8 cellular contexts compared by ENCODE assay signal in genomic region chr3:173529062-173529711, GRCh38.
DNase-seq lines count a peak whose midpoint lies in the region; ATAC-seq and TF ChIP-seq lines count a peak whose summit lies in the region.

No MANE protein-coding gene starts in this region.

- H3K9me3 ChIP-seq in SK-N-SH (no peaks in the 10 kb centered on the region), suprapubic skin (peaks cover 4% of the 10 kb centered on the region), Peyer's patch (no peaks in the 10 kb centered on the region)

- TF ChIP-seq POLR2A in suprapubic skin (IDR thresholded peaks at IDR 0.05) (no peak), Peyer's patch (IDR thresholded peaks at IDR 0.05) (no peak)

- TF ChIP-seq CTCF in SK-N-SH (IDR thresholded peaks at IDR 0.05) (peak; percentile 53), suprapubic skin (IDR thresholded peaks at IDR 0.05) (peak in 1 of 2 donors; percentile 34), Peyer's patch (IDR thresholded peaks at IDR 0.05) (peak in 2 of 6 experiments; percentile 20 to 34)

- H3K27me3 ChIP-seq in SK-N-SH (ENCODE audit: insufficient read depth): no peaks in the 10 kb centered on the region
- H3K27me3 ChIP-seq in suprapubic skin: no peaks in the 10 kb centered on the region
- no peaks in the 10 kb centered on the region for H3K27me3 ChIP-seq in Peyer's patch

- no peaks in the 10 kb centered on the region for H4K20me1 ChIP-seq in SK-N-SH (ENCODE audit: insufficient read depth)

- no peak overlapping the region for H3K27ac ChIP-seq in SK-N-SH (ENCODE audit: low read depth in 2 of 2, low read length in 1 of 2)
- H3K27ac ChIP-seq in suprapubic skin: no peak overlapping the region
- H3K27ac ChIP-seq in Peyer's patch: no peak overlapping the region

- TF ChIP-seq RAD21 in SK-N-SH (IDR thresholded peaks at IDR 0.05; ENCODE audit: low read length): peak; percentile 59

- no peak overlapping the region for H3K4me2 ChIP-seq in SK-N-SH

- TF ChIP-seq EP300 in SK-N-SH (IDR thresholded peaks at IDR 0.05; ENCODE audit: borderline replicate concordance in 1 of 2, low read depth in 1 of 2, low read length in 1 of 2) (no peak), suprapubic skin (IDR thresholded peaks at IDR 0.05) (no peak)

- ATAC-seq in GM19463 (IDR thresholded peaks at IDR 0.05; ENCODE audit: unreplicated experiment) (peak; percentile 98), HG03439 (IDR thresholded peaks at IDR 0.05; ENCODE audit: unreplicated experiment) (peak; percentile 99)

- no peaks in the 10 kb centered on the region for H3F3A ChIP-seq in SK-N-SH (replicated peaks; ENCODE audit: insufficient read depth)

- H3K4me1 ChIP-seq in SK-N-SH (ENCODE audit: control insufficient read depth in 1 of 2, insufficient read depth in 2 of 2, low read depth in 1 of 2, low read length in 1 of 2) (no peaks in the 10 kb centered on the region), suprapubic skin (no peaks in the 10 kb centered on the region), Peyer's patch (no peaks in the 10 kb centered on the region)

- DNase-seq in D341Med (ENCODE audit: low spot score): peak; percentile 66
- DNase-seq in SK-N-SH: peak; percentile 11
- peak; percentile 54 for DNase-seq in left kidney (ENCODE audit: low read depth, low spot score)
- DNase-seq in suprapubic skin (ENCODE audit: low spot score in 2 of 2): no peak
- no peak for DNase-seq in occipital lobe (lab: John Stamatoyannopoulos, UW)
- no peak for DNase-seq in Peyer's patch

- CTCF ChIA-PET in SK-N-SH (lab: Yijun Ruan, JAX): interaction anchor here (0.9 to 2.9 kb wide), 10 partner anchors 8 to 257 kb away, joined by 3 to 13 read pairs (median 4); no protein-coding TSS in a partner anchor

- H3K79me2 ChIP-seq in SK-N-SH (ENCODE audit: insufficient read depth): no peaks in the 10 kb centered on the region

- H3K4me3 ChIP-seq in SK-N-SH (ENCODE audit: low read depth in 2 of 2, low read length in 1 of 2): no peak overlapping the region
- no peak overlapping the region for H3K4me3 ChIP-seq in suprapubic skin
- H3K4me3 ChIP-seq in Peyer's patch: no peak overlapping the region

- no peak overlapping the region for H3K9ac ChIP-seq in SK-N-SH

- WGBS in SK-N-SH (ENCODE audit: low lambda C conversion rate): 53% methylated on average over 7 of the region's 8 CpGs
- WGBS in suprapubic skin: 49% methylated on average over 8 of the region's 8 CpGs

- POLR2A ChIA-PET in SK-N-SH (lab: Yijun Ruan, JAX): no interaction called here

- H3K9me2 ChIP-seq in SK-N-SH: no peaks in the 10 kb centered on the region

- H2AFZ ChIP-seq in SK-N-SH (ENCODE audit: low read depth): no peak overlapping the region

- no peaks in the 10 kb centered on the region for H3K36me3 ChIP-seq in SK-N-SH (replicated peaks in 1 of 2; ENCODE audit: control insufficient read depth in 1 of 2, insufficient read depth in 2 of 2, low read length in 1 of 2)
- no peaks in the 10 kb centered on the region for H3K36me3 ChIP-seq in suprapubic skin
- no peaks in the 10 kb centered on the region for H3K36me3 ChIP-seq in Peyer's patch

TF ChIP-seq in SK-N-SH, 30 proteins besides CTCF, POLR2A, EP300 and RAD21:
- no peak for TF ChIP-seq MAX (IDR thresholded peaks at IDR 0.05; ENCODE audit: low read depth)
- no peak for TF ChIP-seq TAF1 (IDR thresholded peaks at IDR 0.05; ENCODE audit: borderline replicate concordance, low read depth, low read length)
- TF ChIP-seq YY1 (IDR thresholded peaks at IDR 0.05; ENCODE audit: low read depth): no peak
- TF ChIP-seq TEAD4 (IDR thresholded peaks at IDR 0.05; ENCODE audit: borderline replicate concordance, insufficient read depth): no peak
- TF ChIP-seq RCOR1 (IDR thresholded peaks at IDR 0.05; ENCODE audit: low read length): no peak
- no peak for TF ChIP-seq USF1 (IDR thresholded peaks at IDR 0.05; ENCODE audit: borderline replicate concordance, low read depth)
- peak; percentile 21; the same call in 1 of the 2 replicates for TF ChIP-seq SMC3 (IDR thresholded peaks at IDR 0.05; ENCODE audit: low read depth, low read length)
- TF ChIP-seq GABPA (IDR thresholded peaks at IDR 0.05; ENCODE audit: low read depth): no peak
- TF ChIP-seq FOXM1 (IDR thresholded peaks at IDR 0.05; ENCODE audit: low read depth): no peak

Comparison
In these comparisons a context has a peak if more than half of its experiments do, and no peak if none do; other contexts are left out.
1. DNase-seq: peak in D341Med (single experiment), SK-N-SH (single experiment) and left kidney (single experiment); none in suprapubic skin (0 of 2), occipital lobe (single experiment) and Peyer's patch (0 of 3).